1 cellular context compared by ENCODE assay signal in the genomic region with DNA sequence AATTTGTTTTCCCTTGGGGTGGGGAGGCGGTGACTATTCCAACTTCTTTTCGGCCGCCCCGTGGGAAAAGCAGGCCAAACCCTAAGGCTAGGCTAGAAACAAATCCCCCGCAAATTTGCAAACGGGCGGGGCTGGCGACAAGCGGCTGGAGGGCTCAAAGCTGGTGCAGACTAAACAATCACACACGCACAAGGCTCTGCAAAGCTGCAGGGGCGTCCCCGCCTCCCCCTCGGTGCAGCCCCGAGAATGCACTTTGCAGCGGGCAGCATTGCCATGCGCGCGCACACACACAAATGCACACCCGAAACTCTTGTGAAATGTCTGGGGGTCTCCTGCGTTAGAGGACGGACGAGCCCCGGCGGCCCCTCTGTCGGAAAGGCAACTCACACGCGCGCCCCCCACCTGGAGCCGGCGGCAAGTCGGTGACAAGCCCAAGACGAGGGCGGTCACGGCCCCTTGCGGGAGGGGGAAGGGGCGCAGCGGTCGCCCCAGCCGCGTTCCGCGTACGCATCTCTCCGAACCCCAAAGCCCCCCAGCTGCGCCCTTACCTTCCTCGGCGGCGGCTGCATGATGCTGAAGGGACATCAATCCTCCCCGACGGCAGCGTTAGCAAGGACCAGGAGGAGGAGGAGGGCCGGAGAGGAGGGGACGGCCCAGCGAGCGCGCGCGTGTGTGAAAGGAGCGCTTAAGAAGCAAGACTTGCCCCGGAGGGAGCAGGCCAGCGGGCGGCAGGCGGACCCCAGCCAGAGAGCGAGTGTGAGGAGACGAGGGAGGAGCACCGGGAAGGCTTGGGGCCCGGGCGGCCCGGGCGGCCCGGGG.
TF ChIP-seq lines count a peak whose summit lies in the region.

No MANE protein-coding gene starts in this region.

TF ChIP-seq in K562, 482 proteins besides CTCF, POLR2A, EP300 and RAD21 (continued from another document):
- TF ChIP-seq, protein P1, sequence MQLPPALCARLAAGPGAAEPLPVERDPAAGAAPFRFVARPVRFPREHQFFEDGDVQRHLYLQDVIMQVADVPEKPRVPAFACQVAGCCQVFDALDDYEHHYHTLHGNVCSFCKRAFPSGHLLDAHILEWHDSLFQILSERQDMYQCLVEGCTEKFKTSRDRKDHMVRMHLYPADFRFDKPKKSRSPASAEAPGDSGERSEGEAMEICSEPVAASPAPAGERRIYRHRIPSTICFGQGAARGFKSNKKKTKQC (CRISPR knock-in tag; IDR thresholded peaks at IDR 0.05), result peak; percentile 74; the same call in 1 of the 2 replicates
- TF ChIP-seq, protein P2, sequence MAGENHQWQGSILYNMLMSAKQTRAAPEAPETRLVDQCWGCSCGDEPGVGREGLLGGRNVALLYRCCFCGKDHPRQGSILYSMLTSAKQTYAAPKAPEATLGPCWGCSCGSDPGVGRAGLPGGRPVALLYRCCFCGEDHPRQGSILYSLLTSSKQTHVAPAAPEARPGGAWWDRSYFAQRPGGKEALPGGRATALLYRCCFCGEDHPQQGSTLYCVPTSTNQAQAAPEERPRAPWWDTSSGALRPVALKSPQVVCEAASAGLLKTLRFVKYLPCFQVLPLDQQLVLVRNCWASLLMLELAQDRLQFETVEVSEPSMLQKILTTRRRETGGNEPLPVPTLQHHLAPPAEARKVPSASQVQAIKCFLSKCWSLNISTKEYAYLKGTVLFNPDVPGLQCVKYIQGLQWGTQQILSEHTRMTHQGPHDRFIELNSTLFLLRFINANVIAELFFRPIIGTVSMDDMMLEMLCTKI (IDR thresholded peaks at IDR 0.05; ENCODE audit: partially characterized antibody), result no peak
